ENCODE assay signal across 20 cellular contexts in the genomic region with DNA sequence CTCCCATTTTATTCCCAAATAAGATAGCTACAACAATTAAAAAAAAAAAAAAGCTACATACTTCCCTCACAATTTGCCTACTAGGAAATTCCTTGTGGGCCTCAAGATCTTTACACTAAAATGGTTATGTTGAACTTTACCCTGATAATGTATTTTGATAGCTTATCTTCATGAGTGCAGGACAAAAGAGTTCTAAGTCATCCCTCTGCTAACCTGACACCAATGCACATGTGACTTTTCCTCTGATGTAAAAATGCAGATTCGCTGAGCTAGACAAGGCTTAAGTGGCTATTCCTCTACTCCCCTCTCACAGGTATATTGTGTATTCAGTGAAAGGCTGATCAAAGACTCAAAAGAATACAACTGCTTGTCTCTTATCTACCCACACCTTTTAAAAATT. TPM values are rescaled to one million over a fixed set of nuclear protein-coding genes. Genes with fewer than 3 reads are reported as not detected.
DNase-seq lines count a peak whose midpoint lies in the region; ATAC-seq and TF ChIP-seq lines count a peak whose summit lies in the region.
"Had no signal": no experiment of that assay in that cellular context is flagged by ENCODE, and none has a peak within 500 bp of the region (broad histone marks: within the 10 kb centered on the region; RNA-seq: fewer than 3 reads in every experiment).

No MANE protein-coding gene starts in this region.

- H3K4me1 ChIP-seq in HUES48 (ENCODE audit: control insufficient read depth, insufficient read depth, low read length) = peaks cover 53% of the 10 kb centered on the region
- peaks cover 3% of the 10 kb centered on the region for H3K4me1 ChIP-seq in NT2/D1 (ENCODE audit: insufficient read depth, insufficient read length)
- H3K4me1 ChIP-seq in iPS-15b (ENCODE audit: control insufficient read depth, insufficient read depth, low read length) = peaks cover 37% of the 10 kb centered on the region
- H3K4me1 ChIP-seq in parathyroid adenoma = no peaks in the 10 kb centered on the region
- no peaks in the 10 kb centered on the region for H3K4me1 ChIP-seq in Peyer's patch

- peak overlapping the region; percentile 21; the same call in 1 of the 2 replicates for H3K4me3 ChIP-seq in HUES48 (ENCODE audit: low read depth, low read length)
- H3K4me3 ChIP-seq in NT2/D1 (ENCODE audit: insufficient read length, low read depth) = no peak overlapping the region
- no peak overlapping the region for H3K4me3 ChIP-seq in iPS-15b (ENCODE audit: low read depth, low read length)
- peak overlapping the region; percentile 9 for H3K4me3 ChIP-seq in parathyroid adenoma (ENCODE audit: low read depth, low read length)
- no peak overlapping the region for H3K4me3 ChIP-seq in Peyer's patch
- H3K4me3 ChIP-seq: adrenal gland, dorsolateral prefrontal cortex had no signal

- H3K27ac ChIP-seq in HUES48 (ENCODE audit: low read depth, low read length) (peak overlapping the region; percentile 95), parathyroid adenoma (no peak overlapping the region), Peyer's patch (no peak overlapping the region)
- H3K27ac ChIP-seq: adrenal gland, dorsolateral prefrontal cortex had no signal

- no peaks in the 10 kb centered on the region for H3K36me3 ChIP-seq in HUES48 (ENCODE audit: control insufficient read depth, insufficient read depth, low read length)
- no peaks in the 10 kb centered on the region for H3K36me3 ChIP-seq in NT2/D1 (ENCODE audit: insufficient read depth, insufficient read length, low read length)
- no peaks in the 10 kb centered on the region for H3K36me3 ChIP-seq in iPS-15b (ENCODE audit: control insufficient read depth, insufficient read depth, low read length)
- H3K36me3 ChIP-seq in parathyroid adenoma (ENCODE audit: control insufficient read depth, insufficient read depth, low read length) = no peaks in the 10 kb centered on the region
- H3K36me3 ChIP-seq in Peyer's patch = no peaks in the 10 kb centered on the region
- H3K36me3 ChIP-seq: adrenal gland had no signal

- H3K9me3 Mint-ChIP-seq in HFFc6 = no peaks in the 10 kb centered on the region
- H3K9me3 Mint-ChIP-seq: activated naive CD4-positive, alpha-beta T cell treated with anti-CD3 and anti-CD28 coated beads for 36 hours had no signal

- H3K9me3 ChIP-seq in HUES48 (ENCODE audit: control insufficient read depth, insufficient read depth, low read length) (no peaks in the 10 kb centered on the region), NT2/D1 (ENCODE audit: insufficient read depth, low read length) (no peaks in the 10 kb centered on the region), iPS-15b (ENCODE audit: control insufficient read depth, insufficient read depth, low read length) (no peaks in the 10 kb centered on the region), parathyroid adenoma (ENCODE audit: control insufficient read depth, low read length) (no peaks in the 10 kb centered on the region), Peyer's patch (no peaks in the 10 kb centered on the region)
- H3K9me3 ChIP-seq: adrenal gland had no signal

- H3K9ac ChIP-seq in HUES48 (ENCODE audit: low read depth, low read length) = peak overlapping the region; percentile 81
- peak overlapping the region; percentile 17 for H3K9ac ChIP-seq in NT2/D1 (ENCODE audit: insufficient read length, low read depth)
- peak overlapping the region; percentile 37 for H3K9ac ChIP-seq in iPS-15b (ENCODE audit: low read depth, low read length)
- H3K9ac ChIP-seq in parathyroid adenoma = no peak overlapping the region

- H3K4me2 ChIP-seq in parathyroid adenoma (ENCODE audit: low read length) = peak overlapping the region; percentile 44

- H3K36me3 Mint-ChIP-seq in HFFc6 (ENCODE audit: low read depth) = no peaks in the 10 kb centered on the region

- peaks cover 15% of the 10 kb centered on the region for H3K4me1 Mint-ChIP-seq in HFFc6 (ENCODE audit: low read depth)

- DNase-seq in NT2/D1 (ENCODE audit: low read depth, low spot score) (no peak), Peyer's patch (no peak), HFFc6 (no peak)
- DNase-seq in stimulated activated CD4-positive, alpha-beta T cell treated with anti-CD3 and anti-CD28 coated beads, Interleukin-2, amount 100 ng/mL, for 48 hours = no peak
- DNase-seq: activated CD4-positive, alpha-beta T cell treated with anti-CD3 and anti-CD28 coated beads, Interleukin-2, amount 50 U/mL, for 4 hours; activated CD4-positive, CD25-positive, alpha-beta regulatory T cell; activated naive CD4-positive, alpha-beta T cell treated with anti-CD3 and anti-CD28 coated beads for 36 hours; adrenal gland; DMS53; dorsolateral prefrontal cortex; H7; NCI-H524; SW 1271; T-helper 9 cell; trophoblast cell had no signal

- H3K79me2 ChIP-seq in parathyroid adenoma = peaks cover 13% of the 10 kb centered on the region

- TF ChIP-seq CTCF in parathyroid adenoma (IDR thresholded peaks at IDR 0.05) = no peak
- no peak for TF ChIP-seq CTCF in Peyer's patch (IDR thresholded peaks at IDR 0.05)
- TF ChIP-seq CTCF in HFFc6 (IDR thresholded peaks at IDR 0.05) = no peak

- H3K27me3 ChIP-seq in HUES48 (ENCODE audit: control insufficient read depth, insufficient read depth, low read length) = no peaks in the 10 kb centered on the region
- H3K27me3 ChIP-seq in NT2/D1 (ENCODE audit: insufficient read depth, insufficient read length) = no peaks in the 10 kb centered on the region
- H3K27me3 ChIP-seq in iPS-15b (ENCODE audit: control insufficient read depth, insufficient read depth, low read length) = no peaks in the 10 kb centered on the region
- H3K27me3 ChIP-seq in parathyroid adenoma (ENCODE audit: control insufficient read depth, insufficient read depth, low read length) = no peaks in the 10 kb centered on the region
- H3K27me3 ChIP-seq in Peyer's patch = no peaks in the 10 kb centered on the region
- H3K27me3 ChIP-seq: adrenal gland, dorsolateral prefrontal cortex had no signal

- H2AFZ ChIP-seq in parathyroid adenoma = no peak overlapping the region

- no peak overlapping the region for H3K4me3 Mint-ChIP-seq in HFFc6
- H3K4me3 Mint-ChIP-seq: activated naive CD4-positive, alpha-beta T cell treated with anti-CD3 and anti-CD28 coated beads for 36 hours; brain had no signal

- no peak for ATAC-seq in HG02840 (IDR thresholded peaks at IDR 0.05; ENCODE audit: low FRiP score, unreplicated experiment)

- H3K27me3 Mint-ChIP-seq in HFFc6 (ENCODE audit: insufficient read depth) = no peaks in the 10 kb centered on the region
- H3K27me3 Mint-ChIP-seq: brain had no signal

- no peak for TF ChIP-seq POLR2A in Peyer's patch (IDR thresholded peaks at IDR 0.05)

- H3K27ac Mint-ChIP-seq in HFFc6 = no peak overlapping the region
- H3K27ac Mint-ChIP-seq: activated naive CD4-positive, alpha-beta T cell treated with anti-CD3 and anti-CD28 coated beads for 36 hours had no signal

RNA-seq across cellular contexts. Expression of gene ELF2, which starts 22.5 kb away (rescaled TPM):
- 10 to 100 TPM; 47.1 to 75.1 (median 54.4) TPM for total RNA-seq in Peyer's patch
- total RNA-seq in HFFc6 (2021; fragmentation: NEBNext Ultra II Directional; extraction: Animal tissue kit (Norgen Biotek cat#: 25700)) = 10 to 100 TPM; 17.6 to 23.3 (median 21.1) TPM

Comparison
In these comparisons a context has a peak if more than half of its experiments do, and no peak if none do; other contexts are left out.
1. H3K4me3 ChIP-seq: peak in HUES48 (single experiment) and parathyroid adenoma (single experiment); none in NT2/D1 (single experiment), iPS-15b (single experiment) and Peyer's patch (0 of 4).